Comparison of ENCODE assay signal across 10 cellular contexts in the genomic region with DNA sequence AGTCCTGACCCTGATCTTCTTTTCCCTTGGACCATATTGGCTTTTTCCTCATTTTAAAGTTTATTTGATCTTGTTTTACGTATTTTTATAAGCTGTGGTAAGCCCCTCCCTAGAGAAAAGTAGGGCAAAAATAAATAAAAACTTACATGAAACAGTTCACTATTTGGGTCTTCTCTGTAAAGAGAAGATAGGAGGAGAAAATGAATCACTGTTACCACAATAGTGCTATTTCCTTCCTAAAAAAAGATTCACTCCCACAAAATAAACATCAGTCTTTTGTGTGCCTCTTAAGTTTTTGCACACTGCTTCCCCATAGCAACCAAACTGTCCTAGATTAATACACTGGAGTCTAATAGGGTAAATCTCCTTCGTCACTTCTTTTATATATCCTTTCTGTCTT. TPM values are rescaled to one million over a fixed set of nuclear protein-coding genes. Genes with fewer than 3 reads are reported as not detected.
A peak's percentile ranks its signal among the peaks of the same experiment; 100 is the strongest.
DNase-seq lines count a peak whose midpoint lies in the region; ATAC-seq and TF ChIP-seq lines count a peak whose summit lies in the region.
"Had no signal": no experiment of that assay in that cellular context is flagged by ENCODE, and none has a peak within 500 bp of the region (broad histone marks: within the 10 kb centered on the region; RNA-seq: fewer than 3 reads in every experiment).

No MANE protein-coding gene starts in this region.

- no peak for TF ChIP-seq POLR2A in testis (IDR thresholded peaks at IDR 0.05)

- intact Hi-C loops in activated CD4-positive, alpha-beta T cell treated with anti-CD3 and anti-CD28 coated beads, Interleukin-2, amount 10 ng/mL, durations not matched to agents 24 days and 14 days (cut with micrococcal nuclease): no loop called here
- intact Hi-C loops in activated CD8-positive, alpha-beta T cell treated with anti-CD3 and anti-CD28 coated beads for 36 hours (cut with micrococcal nuclease): no loop called here
- intact Hi-C loops in testis (cut with DNase I; ENCODE audit: low total_unique reads): no loop called here

- no peaks in the 10 kb centered on the region for H3K9me3 ChIP-seq in iPS-20b (ENCODE audit: insufficient read depth, low read depth, low read length)
- H3K9me3 ChIP-seq in testis: no peaks in the 10 kb centered on the region

- peaks cover 29% of the 10 kb centered on the region for H3K4me1 Mint-ChIP-seq in activated CD4-positive, alpha-beta T cell treated with anti-CD3 and anti-CD28 coated beads, Interleukin-2, amount 10 ng/mL, durations not matched to agents 24 days and 14 days
- H3K4me1 Mint-ChIP-seq in activated CD8-positive, alpha-beta T cell treated with anti-CD3 and anti-CD28 coated beads for 36 hours (ENCODE audit: low read depth): peaks cover 43% of the 10 kb centered on the region

- no peaks in the 10 kb centered on the region for H3K27me3 Mint-ChIP-seq in activated CD4-positive, alpha-beta T cell treated with anti-CD3 and anti-CD28 coated beads, Interleukin-2, amount 10 ng/mL, durations not matched to agents 24 days and 14 days
- no peaks in the 10 kb centered on the region for H3K27me3 Mint-ChIP-seq in activated CD8-positive, alpha-beta T cell treated with anti-CD3 and anti-CD28 coated beads for 36 hours

- peak overlapping the region; percentile 21; the same call in 1 of the 2 replicates for H3K9ac ChIP-seq in iPS-20b (ENCODE audit: low read depth, low read length)

- peaks cover 5% of the 10 kb centered on the region for H3K9me3 Mint-ChIP-seq in activated CD4-positive, alpha-beta T cell treated with anti-CD3 and anti-CD28 coated beads, Interleukin-2, amount 10 ng/mL, durations not matched to agents 24 days and 14 days
- no peaks in the 10 kb centered on the region for H3K9me3 Mint-ChIP-seq in activated CD8-positive, alpha-beta T cell treated with anti-CD3 and anti-CD28 coated beads for 36 hours

- H3K27me3 ChIP-seq in iPS-20b (ENCODE audit: insufficient read depth, low read length) (no peaks in the 10 kb centered on the region), testis (no peaks in the 10 kb centered on the region)

- peak overlapping the region; percentile 40 for H3K27ac Mint-ChIP-seq in activated CD4-positive, alpha-beta T cell treated with anti-CD3 and anti-CD28 coated beads, Interleukin-2, amount 10 ng/mL, durations not matched to agents 24 days and 14 days
- H3K27ac Mint-ChIP-seq in activated CD8-positive, alpha-beta T cell treated with anti-CD3 and anti-CD28 coated beads for 36 hours: no peak overlapping the region

- POLR2A ChIA-PET in activated CD8-positive, alpha-beta T cell treated with anti-CD3 and anti-CD28 coated beads for 36 hours (lab: Charles Lee): no interaction called here

- H3K4me3 ChIP-seq in iPS-20b (ENCODE audit: low read length) (no peak overlapping the region), testis (no peak overlapping the region)
- H3K4me3 ChIP-seq: K562 had no signal

- CTCF ChIA-PET in activated CD8-positive, alpha-beta T cell treated with anti-CD3 and anti-CD28 coated beads for 36 hours (lab: Charles Lee): no interaction called here

- peak overlapping the region; percentile 45 for H3K4me3 Mint-ChIP-seq in activated CD4-positive, alpha-beta T cell treated with anti-CD3 and anti-CD28 coated beads, Interleukin-2, amount 10 ng/mL, durations not matched to agents 24 days and 14 days
- H3K4me3 Mint-ChIP-seq in activated CD8-positive, alpha-beta T cell treated with anti-CD3 and anti-CD28 coated beads for 36 hours: no peak overlapping the region

- peaks cover 28% of the 10 kb centered on the region for H3K4me1 ChIP-seq in iPS-20b (ENCODE audit: insufficient read depth, low read length)
- H3K4me1 ChIP-seq in testis: peaks cover 14% of the 10 kb centered on the region

- peak; percentile 31 for ATAC-seq in activated CD8-positive, alpha-beta T cell treated with anti-CD3 and anti-CD28 coated beads for 36 hours
- ATAC-seq in HG02610 (IDR thresholded peaks at IDR 0.05; ENCODE audit: unreplicated experiment) (no peak), GM19324 (IDR thresholded peaks at IDR 0.05; ENCODE audit: low FRiP score, unreplicated experiment) (no peak)
- ATAC-seq: K562 had no signal

- WGBS in testis, 2 donors: 29 to 37% methylated on average over 2 of the region's 2 CpGs

- H3K36me3 Mint-ChIP-seq in activated CD4-positive, alpha-beta T cell treated with anti-CD3 and anti-CD28 coated beads, Interleukin-2, amount 10 ng/mL, durations not matched to agents 24 days and 14 days (ENCODE audit: low read depth): peaks cover 3% of the 10 kb centered on the region
- peaks cover 5% of the 10 kb centered on the region for H3K36me3 Mint-ChIP-seq in activated CD8-positive, alpha-beta T cell treated with anti-CD3 and anti-CD28 coated beads for 36 hours (ENCODE audit: low read depth)

- H3K27ac ChIP-seq in iPS-20b (ENCODE audit: low read length) (peak overlapping the region; percentile 20), testis (peak overlapping the region; percentile 78 to 85)
- H3K27ac ChIP-seq: C4-2B had no signal

- H3K36me3 ChIP-seq in iPS-20b (ENCODE audit: insufficient read depth, low read depth, low read length) (no peaks in the 10 kb centered on the region), testis (ENCODE audit: low read depth, missing control alignments) (no peaks in the 10 kb centered on the region)

- no peak for DNase-seq in activated CD4-positive, alpha-beta T cell treated with anti-CD3 and anti-CD28 coated beads, Interleukin-2, amount 10 ng/mL, durations not matched to agents 24 days and 14 days
- no peak for DNase-seq in activated CD4-positive, alpha-beta T cell treated with anti-CD3 and anti-CD28 coated beads for 48 hours
- no peak for DNase-seq in activated CD8-positive, alpha-beta T cell treated with anti-CD3 and anti-CD28 coated beads for 36 hours
- DNase-seq in testis (no peak), activated gamma-delta T cell treated with Interleukin-2 at 50 U/mL for 16 hours (no peak)

- TF ChIP-seq CTCF in activated CD8-positive, alpha-beta T cell treated with anti-CD3 and anti-CD28 coated beads for 36 hours (IDR thresholded peaks at IDR 0.05): no peak
- TF ChIP-seq CTCF in testis (IDR thresholded peaks at IDR 0.05): no peak

RNA-seq across cellular contexts. Expression of a gene that starts 1.4 kb away (rescaled TPM):
- total RNA-seq in activated CD4-positive, alpha-beta T cell treated with anti-CD3 and anti-CD28 coated beads, Interleukin-2, amount 10 ng/mL, durations not matched to agents 24 days and 14 days: 8.6 and 10.1 TPM in 2 replicates
- 1 to 10 TPM; 7.9 to 8.9 TPM for total RNA-seq in activated CD8-positive, alpha-beta T cell treated with anti-CD3 and anti-CD28 coated beads for 36 hours
- total RNA-seq in testis: 10 to 100 TPM; 63.1 to 67.6 TPM
- polyA plus RNA-seq in testis (ENCODE audit: insufficient read depth, low read depth, low replicate concordance): 44.7 TPM
